Comparison of ENCODE assay signal across 25 cellular contexts in the genomic region with DNA sequence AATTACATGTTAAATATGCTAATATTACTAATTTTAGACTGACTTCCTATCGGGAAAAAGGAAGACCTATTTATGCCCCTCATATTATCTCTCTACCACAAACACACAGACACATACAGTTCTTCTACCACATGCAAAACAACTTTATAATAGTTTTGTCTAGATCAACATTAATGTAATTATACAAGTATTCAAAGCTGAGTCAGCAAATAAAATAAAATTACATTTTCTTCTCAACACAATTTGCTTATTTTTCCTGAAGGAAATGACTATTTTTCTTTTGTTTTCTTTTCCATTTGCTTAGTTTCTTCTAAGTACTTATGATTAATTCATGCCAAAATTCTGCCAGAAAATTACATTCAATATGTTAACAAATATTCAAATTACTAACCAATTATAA.
DNase-seq lines count a peak whose midpoint lies in the region; ATAC-seq, FAIRE-seq and TF ChIP-seq lines count a peak whose summit lies in the region.
"Had no signal": no experiment of that assay in that cellular context is flagged by ENCODE, and none has a peak within 500 bp of the region (broad histone marks: within the 10 kb centered on the region; RNA-seq: fewer than 3 reads in every experiment).

No MANE protein-coding gene starts in this region.

- H3K23me2 ChIP-seq in H1 (ENCODE audit: low read depth, low read length): no peaks in the 10 kb centered on the region

- no peaks in the 10 kb centered on the region for H3K27me3 ChIP-seq in H1 (replicated peaks in 1 of 4; ENCODE audit: control insufficient read depth in 3 of 4, extremely low read depth in 1 of 4, insufficient read depth in 3 of 4, low read length in 3 of 4)
- H3K27me3 ChIP-seq: BE2C, BLaER1 had no signal

- H4K5ac ChIP-seq in H1 (ENCODE audit: insufficient read length, low read depth, low read length): no peak overlapping the region

- H2AFZ ChIP-seq in H1 (ENCODE audit: low read length): no peak overlapping the region

- H2BK20ac ChIP-seq in H1 (ENCODE audit: low read length): no peak overlapping the region

- H3K27ac ChIP-seq in A549 (no peak overlapping the region), SK-N-MC (peak overlapping the region; percentile 35), H1 (ENCODE audit: low read depth, low read length) (no peak overlapping the region)
- H3K27ac ChIP-seq: 22Rv1, BLaER1 had no signal

- no peak overlapping the region for H2BK15ac ChIP-seq in H1 (ENCODE audit: low read length)

- no peaks in the 10 kb centered on the region for H3K79me2 ChIP-seq in H1 (ENCODE audit: control insufficient read depth in 1 of 2, insufficient read depth in 2 of 2, low read length in 2 of 2)

- TF ChIP-seq RAD21 in A549 (conservative IDR thresholded peaks at IDR 0.05 in 1 of 2, IDR thresholded peaks at IDR 0.05 in 1 of 2) (no peak), H1 (IDR thresholded peaks at IDR 0.05 in 1 of 2, conservative IDR thresholded peaks at IDR 0.05 in 1 of 2; ENCODE audit: low read depth in 2 of 2, low read length in 2 of 2) (no peak)

- H3K56ac ChIP-seq in H1 (replicated peaks; ENCODE audit: insufficient read length, low read depth, low read length): no peak overlapping the region

- no peak overlapping the region for H3K4ac ChIP-seq in H1 (replicated peaks; ENCODE audit: insufficient read length, low read depth, low read length)

- no peak overlapping the region for H3K14ac ChIP-seq in H1 (ENCODE audit: insufficient read length)

- H4K8ac ChIP-seq in H1 (ENCODE audit: extremely low read depth, insufficient read depth, low read length): no peak overlapping the region

- H3K9ac ChIP-seq in SK-N-MC (ENCODE audit: insufficient read length) (no peak overlapping the region), H1 (replicated peaks in 1 of 4; ENCODE audit: extremely low read depth in 1 of 4, low read depth in 3 of 4, low read length in 3 of 4) (no peak overlapping the region)
- H3K9ac ChIP-seq: BLaER1 had no signal

- TF ChIP-seq CTCF in A549 (IDR thresholded peaks at IDR 0.05) (no peak), H1 (IDR thresholded peaks at IDR 0.05; ENCODE audit: control extremely low read depth in 1 of 3, insufficient read depth in 1 of 3, low read depth in 1 of 3, low read length in 3 of 3) (no peak)

- no peaks in the 10 kb centered on the region for H3K79me1 ChIP-seq in H1 (ENCODE audit: low read depth, low read length)

- ATAC-seq in A549: no peak
- ATAC-seq: GM12878 had no signal

- H3K18ac ChIP-seq in H1 (ENCODE audit: extremely low read depth, low read length): no peak overlapping the region

- H4K91ac ChIP-seq in H1 (replicated peaks; ENCODE audit: insufficient read length, low read length): no peak overlapping the region

- H2BK12ac ChIP-seq in H1 (ENCODE audit: low read depth, low read length): no peak overlapping the region

- H2BK120ac ChIP-seq in H1 (replicated peaks; ENCODE audit: low read depth, low read length): no peak overlapping the region

- H3K4me3 ChIP-seq in A549: no peak overlapping the region
- 0 out of 2 replicates have a peak overlapping the region, but pooled peaks have one; percentile 10 for H3K4me3 ChIP-seq in SK-N-MC
- no peak overlapping the region for H3K4me3 ChIP-seq in H1 (ENCODE audit: extremely low read depth in 1 of 4, insufficient read depth in 2 of 4, low read depth in 3 of 4, low read length in 4 of 4)
- H3K4me3 ChIP-seq: BLaER1, GM12878 had no signal

- DNase-seq in NCI-H1105 treated with DMSO at 0.1 percent for 48 hours (lab: John Stamatoyannopoulos, UW): peak; percentile 15
- no peak for DNase-seq in NCI-H1105 (lab: John Stamatoyannopoulos, UW)
- DNase-seq in A549 (ENCODE audit: low read depth in 1 of 2, low spot score in 1 of 2): no peak
- no peak for DNase-seq in SK-N-MC (ENCODE audit: low read depth, low spot score)
- DNase-seq in H1 (ENCODE audit: low read depth in 1 of 2, low spot score in 2 of 2): no peak
- no peak for DNase-seq in stimulated activated CD4-positive, alpha-beta T cell treated with anti-CD3 and anti-CD28 coated beads, Interleukin-4, amount 100 ng/mL, for 24 hours
- no peak for DNase-seq in dermis blood vessel endothelial cell
- DNase-seq: ACHN; BE2C; C1 segment of cervical spinal cord; CD4-positive, alpha-beta memory T cell; CD4-positive, CD25-positive, alpha-beta regulatory T cell; CD8-positive, alpha-beta memory T cell; DMS 273 treated with DMSO at 0.1 percent for 48 hours; DMS153; DMS79; DND-41; EL; GDM1 had no signal

- TF ChIP-seq POLR2A in A549 (IDR thresholded peaks at IDR 0.05; ENCODE audit: low read length) (no peak), H1 (IDR thresholded peaks at IDR 0.05; ENCODE audit: control extremely low read depth in 1 of 2, low read depth in 2 of 2, low read length in 2 of 2) (no peak)

- FAIRE-seq in A549 (lab: Jason Lieb, UNC) (no peak), H1 (lab: Jason Lieb, UNC) (no peak)
- FAIRE-seq: GM12878, GM12892, GM18507, GM19239 had no signal

- H4K20me1 ChIP-seq in H1 (replicated peaks in 1 of 2; ENCODE audit: control insufficient read depth in 1 of 2, insufficient read depth in 2 of 2, low read length in 2 of 2): no peaks in the 10 kb centered on the region
- H4K20me1 ChIP-seq: BLaER1 had no signal

- H2BK5ac ChIP-seq in H1 (ENCODE audit: low read depth, low read length): no peak overlapping the region

- H3K4me1 ChIP-seq in A549 (no peaks in the 10 kb centered on the region), H1 (replicated peaks in 1 of 4; ENCODE audit: control insufficient read depth in 3 of 4, insufficient read depth in 4 of 4, low read length in 3 of 4) (no peaks in the 10 kb centered on the region)
- H3K4me1 ChIP-seq: BLaER1 had no signal

- CTCF ChIA-PET in A549 (lab: Yijun Ruan, JAX) (no interaction called here), H1 (lab: Charles Lee; ENCODE audit: partially characterized antibody) (interaction anchor here (0.6 kb wide), 1 partner anchor 103 kb away, joined by 3 read pairs; no protein-coding TSS in a partner anchor)

- H3K4me2 ChIP-seq in A549 (no peak overlapping the region), H1 (ENCODE audit: insufficient read depth in 1 of 2, low read depth in 2 of 2, low read length in 2 of 2) (no peak overlapping the region)
- H3K4me2 ChIP-seq: BLaER1 had no signal

- H3K9me3 ChIP-seq in A549 (no peaks in the 10 kb centered on the region), SK-N-MC (ENCODE audit: low read depth, low read length) (no peaks in the 10 kb centered on the region), H1 (ENCODE audit: insufficient read depth in 2 of 2, low read depth in 1 of 2, low read length in 1 of 2) (peaks cover 0 to 5% of the 10 kb centered on the region in 2 experiments; a peak in 1 of 4 replicates)
- H3K9me3 ChIP-seq: BE2C, BLaER1 had no signal

- no peak overlapping the region for H2AK5ac ChIP-seq in H1 (ENCODE audit: low read depth, low read length)

- TF ChIP-seq EP300 in A549 (IDR thresholded peaks at IDR 0.05): no peak
- no peak for TF ChIP-seq EP300 in H1 (IDR thresholded peaks at IDR 0.05; ENCODE audit: borderline replicate concordance in 1 of 2, low read depth in 2 of 2, low read length in 2 of 2)

- no peaks in the 10 kb centered on the region for H3K36me3 ChIP-seq in SK-N-MC (ENCODE audit: insufficient read depth, low read length)
- H3K36me3 ChIP-seq in H1 (ENCODE audit: control insufficient read depth in 2 of 4, insufficient read depth in 4 of 4, low read length in 3 of 4): no peaks in the 10 kb centered on the region
- H3K36me3 ChIP-seq: BE2C, BLaER1 had no signal

- 31% methylated on average over 1 of the region's 1 CpG for WGBS in A549 (ENCODE audit: missing lambda C conversion rate)
- 100% methylated on average over 1 of the region's 1 CpG; no CpG with 5 or more reads in 1 of the 2 experiments for WGBS in H1 (ENCODE audit: extremely low coverage in 1 of 2, insufficient coverage in 1 of 2, insufficient read length in 1 of 2, insufficient replicate concordance in 2 of 2, low coverage in 1 of 2, low lambda C conversion rate in 2 of 2, missing lambda C conversion rate in 1 of 2), 2 experiments

- POLR2A ChIA-PET in A549 (lab: Yijun Ruan, JAX) (no interaction called here), H1 (lab: Charles Lee; ENCODE audit: partially characterized antibody) (no interaction called here)

- no peak overlapping the region for H3K23ac ChIP-seq in H1 (ENCODE audit: insufficient read length)

TF ChIP-seq in A549, 52 proteins besides CTCF, POLR2A, EP300 and RAD21 (continues in another document):
- TF ChIP-seq JUN (IDR thresholded peaks at IDR 0.05) (no peak), NFE2L2 (conservative IDR thresholded peaks at IDR 0.05; ENCODE audit: low read length) (no peak), CBX2 (IDR thresholded peaks at IDR 0.05; ENCODE audit: borderline replicate concordance, low read depth) (no peak), TP53 (CRISPR knock-in tag; IDR thresholded peaks at IDR 0.05) (no peak), RARB (CRISPR knock-in tag; IDR thresholded peaks at IDR 0.05) (no peak), ZSCAN20 (CRISPR knock-in tag; IDR thresholded peaks at IDR 0.05) (no peak), MAFK (IDR thresholded peaks at IDR 0.05; ENCODE audit: partially characterized antibody) (peak; percentile 86)

TF ChIP-seq in H1, 55 proteins besides CTCF, POLR2A, EP300 and RAD21:
- TF ChIP-seq MAFK (IDR thresholded peaks at IDR 0.05; ENCODE audit: low read depth, low read length) (peak; percentile 86), SIRT6 (IDR thresholded peaks at IDR 0.05; ENCODE audit: low read length) (no peak)
TF ChIP-seq in H1: peak in this region for 1.
